1 cellular context compared by ENCODE assay signal in genomic region chr20:53934421-53935352, GRCh38.
TF ChIP-seq lines count a peak whose summit lies in the region.

No MANE protein-coding gene starts in this region.

TF ChIP-seq in K562, 482 proteins besides CTCF, POLR2A, EP300 and RAD21 (continued from another document):
- TF ChIP-seq MGA (IDR thresholded peaks at IDR 0.05) = no peak
- TF ChIP-seq PHB2 (IDR thresholded peaks at IDR 0.05; ENCODE audit: low read depth) = no peak
- 0 out of 4 replicates have a peak, but pooled peaks of 1 of the 2 experiments have one; percentile 42 for TF ChIP-seq HDAC1 (IDR thresholded peaks at IDR 0.05)
- no peak for TF ChIP-seq BRCA1 (IDR thresholded peaks at IDR 0.05)
- no peak for TF ChIP-seq BRCA1 (CRISPR knock-in tag; IDR thresholded peaks at IDR 0.05)
- no peak for TF ChIP-seq EGR1 (conservative IDR thresholded peaks at IDR 0.05)
